In genomic region chr9:97876061-97876460, GRCh38 we compare ENCODE assay signal across 3 cellular contexts.
TF ChIP-seq lines count a peak whose summit lies in the region.

No MANE protein-coding gene starts in this region.

TF ChIP-seq in A549, 52 proteins besides CTCF, POLR2A, EP300 and RAD21:
- TF ChIP-seq RCOR1 (IDR thresholded peaks at IDR 0.05; ENCODE audit: low read depth, low read length) (no peak), CHD2 (IDR thresholded peaks at IDR 0.05; ENCODE audit: low read length, partially characterized antibody) (no peak), HOXB5 (CRISPR knock-in tag; IDR thresholded peaks at IDR 0.05) (no peak), REST (IDR thresholded peaks at IDR 0.05) (no peak), ZFP36 (IDR thresholded peaks at IDR 0.05; ENCODE audit: borderline replicate concordance, partially characterized antibody) (peak; percentile 63), HOXA7 (CRISPR knock-in tag; IDR thresholded peaks at IDR 0.05) (no peak), ZNF302 (CRISPR knock-in tag; IDR thresholded peaks at IDR 0.05) (no peak), KDM1A (IDR thresholded peaks at IDR 0.05; ENCODE audit: low read depth) (0 out of 2 replicates have a peak, but pooled peaks have one; percentile 6)
- TF ChIP-seq, protein P1, sequence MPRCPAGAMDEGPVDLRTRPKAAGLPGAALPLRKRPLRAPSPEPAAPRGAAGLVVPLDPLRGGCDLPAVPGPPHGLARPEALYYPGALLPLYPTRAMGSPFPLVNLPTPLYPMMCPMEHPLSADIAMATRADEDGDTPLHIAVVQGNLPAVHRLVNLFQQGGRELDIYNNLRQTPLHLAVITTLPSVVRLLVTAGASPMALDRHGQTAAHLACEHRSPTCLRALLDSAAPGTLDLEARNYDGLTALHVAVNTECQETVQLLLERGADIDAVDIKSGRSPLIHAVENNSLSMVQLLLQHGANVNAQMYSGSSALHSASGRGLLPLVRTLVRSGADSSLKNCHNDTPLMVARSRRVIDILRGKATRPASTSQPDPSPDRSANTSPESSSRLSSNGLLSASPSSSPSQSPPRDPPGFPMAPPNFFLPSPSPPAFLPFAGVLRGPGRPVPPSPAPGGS (IDR thresholded peaks at IDR 0.05) = no peak
- TF ChIP-seq, protein P2, sequence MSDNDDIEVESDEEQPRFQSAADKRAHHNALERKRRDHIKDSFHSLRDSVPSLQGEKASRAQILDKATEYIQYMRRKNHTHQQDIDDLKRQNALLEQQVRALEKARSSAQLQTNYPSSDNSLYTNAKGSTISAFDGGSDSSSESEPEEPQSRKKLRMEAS (IDR thresholded peaks at IDR 0.05) = no peak

TF ChIP-seq in HEK293, 187 proteins besides CTCF, POLR2A, EP300 and RAD21:
- TF ChIP-seq ZNF121 (tag by site-specific recombination; IDR thresholded peaks at IDR 0.05) = no peak
- TF ChIP-seq ZNF140 (tag by site-specific recombination; IDR thresholded peaks at IDR 0.05) = 0 out of 2 replicates have a peak, but pooled peaks have one; percentile 13

TF ChIP-seq in SK-N-SH, 30 proteins besides CTCF, POLR2A, EP300 and RAD21:
- TF ChIP-seq FOXM1 (IDR thresholded peaks at IDR 0.05; ENCODE audit: low read depth) (no peak), TEAD4 (IDR thresholded peaks at IDR 0.05; ENCODE audit: borderline replicate concordance, insufficient read depth) (no peak), FOXJ3 (CRISPR knock-in tag; IDR thresholded peaks at IDR 0.05) (no peak), SIN3A (IDR thresholded peaks at IDR 0.05; ENCODE audit: borderline replicate concordance, low read depth, low read length) (no peak), EZH2phosphoT487 (IDR thresholded peaks at IDR 0.05; ENCODE audit: borderline replicate concordance, low read depth) (no peak), SMC3 (IDR thresholded peaks at IDR 0.05; ENCODE audit: low read depth, low read length) (no peak), FOSL2 (IDR thresholded peaks at IDR 0.05; ENCODE audit: borderline replicate concordance, low read depth) (no peak), GABPA (IDR thresholded peaks at IDR 0.05; ENCODE audit: low read depth) (no peak), RFX5 (IDR thresholded peaks at IDR 0.05; ENCODE audit: low read length) (no peak), RCOR1 (IDR thresholded peaks at IDR 0.05; ENCODE audit: low read length) (no peak), CHD2 (IDR thresholded peaks at IDR 0.05; ENCODE audit: low read length, partially characterized antibody) (no peak), RXRA (IDR thresholded peaks at IDR 0.05; ENCODE audit: borderline replicate concordance, low read depth) (no peak), TAF1 (IDR thresholded peaks at IDR 0.05; ENCODE audit: borderline replicate concordance, low read depth, low read length) (no peak), PBX3 (IDR thresholded peaks at IDR 0.05) (no peak), REST (IDR thresholded peaks at IDR 0.05; ENCODE audit: low read depth, low read length) (no peak)
- TF ChIP-seq, protein P3, sequence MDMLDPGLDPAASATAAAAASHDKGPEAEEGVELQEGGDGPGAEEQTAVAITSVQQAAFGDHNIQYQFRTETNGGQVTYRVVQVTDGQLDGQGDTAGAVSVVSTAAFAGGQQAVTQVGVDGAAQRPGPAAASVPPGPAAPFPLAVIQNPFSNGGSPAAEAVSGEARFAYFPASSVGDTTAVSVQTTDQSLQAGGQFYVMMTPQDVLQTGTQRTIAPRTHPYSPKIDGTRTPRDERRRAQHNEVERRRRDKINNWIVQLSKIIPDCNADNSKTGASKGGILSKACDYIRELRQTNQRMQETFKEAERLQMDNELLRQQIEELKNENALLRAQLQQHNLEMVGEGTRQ (IDR thresholded peaks at IDR 0.05; ENCODE audit: borderline replicate concordance, low read depth, low read length) = no peak
- TF ChIP-seq, protein P4, sequence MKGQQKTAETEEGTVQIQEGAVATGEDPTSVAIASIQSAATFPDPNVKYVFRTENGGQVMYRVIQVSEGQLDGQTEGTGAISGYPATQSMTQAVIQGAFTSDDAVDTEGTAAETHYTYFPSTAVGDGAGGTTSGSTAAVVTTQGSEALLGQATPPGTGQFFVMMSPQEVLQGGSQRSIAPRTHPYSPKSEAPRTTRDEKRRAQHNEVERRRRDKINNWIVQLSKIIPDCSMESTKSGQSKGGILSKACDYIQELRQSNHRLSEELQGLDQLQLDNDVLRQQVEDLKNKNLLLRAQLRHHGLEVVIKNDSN (IDR thresholded peaks at IDR 0.05; ENCODE audit: borderline replicate concordance, low read depth) = no peak
- TF ChIP-seq, protein P2 (IDR thresholded peaks at IDR 0.05; ENCODE audit: low read depth) = no peak
